20 cellular contexts compared by ENCODE assay signal in genomic region chr11:80024119-80024518, GRCh38.
DNase-seq lines count a peak whose midpoint lies in the region; ATAC-seq and TF ChIP-seq lines count a peak whose summit lies in the region.
"Had no signal": no experiment of that assay in that cellular context is flagged by ENCODE, and none has a peak within 500 bp of the region (broad histone marks: within the 10 kb centered on the region; RNA-seq: fewer than 3 reads in every experiment).

No MANE protein-coding gene starts in this region.

- H3K27me3 ChIP-seq in brain microvascular endothelial cell (replicated peaks) (no peaks in the 10 kb centered on the region), left lung (no peaks in the 10 kb centered on the region)
- H3K27me3 ChIP-seq: ascending aorta, BLaER1 had no signal

- peak; percentile 24 for DNase-seq in DMS53 treated with DMSO at 0.1 percent for 48 hours (lab: John Stamatoyannopoulos, UW; ENCODE audit: unreplicated experiment)
- DNase-seq in NCI-H2081 (lab: John Stamatoyannopoulos, UW): peak; percentile 23 to 76
- peak; percentile 2 for DNase-seq in brain microvascular endothelial cell
- no peak for DNase-seq in left lung
- no peak for DNase-seq in stimulated activated effector memory CD8-positive, alpha-beta T cell treated with anti-CD3 and anti-CD28 coated beads, Interleukin-12 subunit alpha, Interleukin-12 subunit beta, amount 100 ng/mL, for 72 hours (ENCODE audit: low spot score in 2 of 2)
- DNase-seq in activated T-cell treated with anti-CD3 and anti-CD28 coated beads for 4 hours: no peak
- DNase-seq: activated CD4-positive, alpha-beta T cell treated with anti-CD3 and anti-CD28 coated beads for 48 hours; effector CD4-positive, alpha-beta T cell; EL; lower lobe of right lung; NCI-H1436; NK-92 treated with Interleukin-12 subunit alpha and Interleukin-12 subunit beta, amount 100 ng/mL, for 24 hours; substantia nigra; T-helper 17 cell had no signal

- TF ChIP-seq CTCF in brain microvascular endothelial cell (IDR thresholded peaks at IDR 0.05; ENCODE audit: low read depth, low read length, missing control alignments) (no peak), left lung (IDR thresholded peaks at IDR 0.05) (no peak)

- H3K27ac ChIP-seq in brain microvascular endothelial cell (no peak overlapping the region), left lung (no peak overlapping the region)
- H3K27ac ChIP-seq: A549, ascending aorta, BLaER1, lower lobe of right lung had no signal

- no peak overlapping the region for H3K27ac Mint-ChIP-seq in stimulated activated effector memory CD8-positive, alpha-beta T cell treated with anti-CD3 and anti-CD28 coated beads, Interleukin-12 subunit alpha, Interleukin-12 subunit beta, amount 100 ng/mL, for 72 hours
- H3K27ac Mint-ChIP-seq: activated naive CD4-positive, alpha-beta T cell treated with anti-CD3 and anti-CD28 coated beads, Interleukin-2, amount 50 U/mL, for 72 hours; T-helper 17 cell had no signal

- no peaks in the 10 kb centered on the region for H3K9me3 ChIP-seq in left lung
- H3K9me3 ChIP-seq: A549, ascending aorta, BLaER1, lower lobe of right lung had no signal

- H3K9me3 Mint-ChIP-seq in stimulated activated effector memory CD8-positive, alpha-beta T cell treated with anti-CD3 and anti-CD28 coated beads, Interleukin-12 subunit alpha, Interleukin-12 subunit beta, amount 100 ng/mL, for 72 hours: peaks cover 8% of the 10 kb centered on the region

- H3K4me1 ChIP-seq in left lung: no peaks in the 10 kb centered on the region
- H3K4me1 ChIP-seq: A549, ascending aorta, BLaER1, lower lobe of right lung had no signal

- H3K36me3 ChIP-seq in brain microvascular endothelial cell (replicated peaks) (no peaks in the 10 kb centered on the region), left lung (no peaks in the 10 kb centered on the region)
- H3K36me3 ChIP-seq: ascending aorta, BLaER1, lower lobe of right lung had no signal

- in situ Hi-C loops in brain microvascular endothelial cell (cut with HindIII; ENCODE audit: low pct_ligation_motif_present, low sequenced_read_pairs): no loop called here

- H3K4me1 Mint-ChIP-seq in stimulated activated effector memory CD8-positive, alpha-beta T cell treated with anti-CD3 and anti-CD28 coated beads, Interleukin-12 subunit alpha, Interleukin-12 subunit beta, amount 100 ng/mL, for 72 hours: no peaks in the 10 kb centered on the region
- H3K4me1 Mint-ChIP-seq: T-helper 17 cell had no signal

- H3K4me3 ChIP-seq in brain microvascular endothelial cell (ENCODE audit: low read depth, low read length): no peak overlapping the region
- H3K4me3 ChIP-seq in left lung: no peak overlapping the region
- H3K4me3 ChIP-seq: A549, ascending aorta, BLaER1, lower lobe of right lung had no signal

- intact Hi-C loops in left lung (cut with DNase I): no loop called here

- no peaks in the 10 kb centered on the region for H3K36me3 Mint-ChIP-seq in stimulated activated effector memory CD8-positive, alpha-beta T cell treated with anti-CD3 and anti-CD28 coated beads, Interleukin-12 subunit alpha, Interleukin-12 subunit beta, amount 100 ng/mL, for 72 hours

- ATAC-seq in GM21717 (IDR thresholded peaks at IDR 0.05; ENCODE audit: unreplicated experiment) (peak; percentile 53), left lung (no peak)
- no peak for ATAC-seq in stimulated activated effector memory CD8-positive, alpha-beta T cell treated with anti-CD3 and anti-CD28 coated beads, Interleukin-12 subunit alpha, Interleukin-12 subunit beta, amount 100 ng/mL, for 72 hours
- no peak for ATAC-seq in activated CD4-positive, CD25-positive, alpha-beta regulatory T cell treated with anti-CD3 and anti-CD28 coated beads, Interleukin-2, amount 50 U/mL, for 24 hours
- ATAC-seq: A549; activated naive CD4-positive, alpha-beta T cell treated with anti-CD3 and anti-CD28 coated beads, Interleukin-2, amount 50 U/mL, for 72 hours; lower lobe of right lung; T-helper 17 cell had no signal

- no peak overlapping the region for H3K4me3 Mint-ChIP-seq in stimulated activated effector memory CD8-positive, alpha-beta T cell treated with anti-CD3 and anti-CD28 coated beads, Interleukin-12 subunit alpha, Interleukin-12 subunit beta, amount 100 ng/mL, for 72 hours
- H3K4me3 Mint-ChIP-seq: T-helper 17 cell had no signal

Comparison
In these comparisons a context has a peak if more than half of its experiments do, and no peak if none do; other contexts are left out.
1. DNase-seq: peak in DMS53 treated with DMSO at 0.1 percent for 48 hours (single experiment), NCI-H2081 (2 of 2) and brain microvascular endothelial cell (single experiment); none in left lung (0 of 2), stimulated activated effector memory CD8-positive, alpha-beta T cell treated with anti-CD3 and anti-CD28 coated beads, Interleukin-12 subunit alpha, Interleukin-12 subunit beta, amount 100 ng/mL, for 72 hours (0 of 2) and activated T-cell treated with anti-CD3 and anti-CD28 coated beads for 4 hours (single experiment).